In the genomic region with DNA sequence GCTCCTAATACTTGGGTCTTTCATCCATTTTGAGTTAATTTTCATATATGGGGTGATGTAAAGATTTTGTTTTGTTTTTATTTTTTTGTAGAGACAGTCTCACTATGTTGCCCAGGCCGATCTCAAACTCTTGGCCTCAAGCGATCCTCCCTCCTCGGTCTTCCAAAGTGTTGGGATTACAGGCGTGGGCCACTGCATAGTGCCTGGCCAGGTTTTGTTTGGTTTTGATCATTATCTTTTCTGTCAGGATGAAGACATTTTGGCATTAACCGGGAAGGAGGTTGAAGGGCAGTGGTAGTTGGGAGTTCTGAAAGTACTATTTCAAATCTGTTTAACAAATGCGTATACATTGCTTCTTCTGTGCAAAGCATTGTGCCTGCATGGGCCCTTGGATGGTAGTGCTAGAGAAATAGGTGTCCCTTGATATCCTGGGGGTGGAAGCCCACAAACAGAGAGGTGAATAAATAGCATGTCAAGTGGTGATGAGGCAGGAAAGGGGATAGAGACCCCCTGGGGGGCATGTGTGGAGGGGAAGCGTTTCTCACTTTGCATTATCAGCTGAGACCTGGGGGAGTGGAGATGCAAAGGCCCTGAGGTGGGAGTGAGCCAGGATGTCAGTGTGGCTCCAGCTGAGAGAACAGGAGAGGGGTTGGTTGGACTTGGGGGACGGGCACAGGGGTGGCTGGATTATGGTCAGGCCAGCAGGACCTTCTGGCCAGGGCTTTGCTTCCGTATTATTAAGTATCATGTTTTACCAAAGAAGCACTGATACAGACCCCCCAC, we compare ENCODE assay signal across 11 cellular contexts. TPM values are rescaled to one million over a fixed set of nuclear protein-coding genes. Genes with fewer than 3 reads are reported as not detected.
A peak's percentile ranks its signal among the peaks of the same experiment; 100 is the strongest.
DNase-seq lines count a peak whose midpoint lies in the region; ATAC-seq and TF ChIP-seq lines count a peak whose summit lies in the region.
"Had no signal": no experiment of that assay in that cellular context is flagged by ENCODE, and none has a peak within 500 bp of the region (broad histone marks: within the 10 kb centered on the region; RNA-seq: fewer than 3 reads in every experiment).

No MANE protein-coding gene starts in this region.

- H3K9me3 ChIP-seq in BLaER1 treated with 17β-estradiol and CSF1 and Interleukin-3, amounts not matched to agents 10 nM and 100 nM (replicated peaks in 1 of 11): no peaks in the 10 kb centered on the region
- H3K9me3 ChIP-seq: MG63, suprapubic skin had no signal

- H3K27me3 ChIP-seq in BLaER1 treated with 17β-estradiol and CSF1 and Interleukin-3, amounts not matched to agents 10 nM and 100 nM: no peaks in the 10 kb centered on the region
- no peaks in the 10 kb centered on the region for H3K27me3 ChIP-seq in GM23338 (ENCODE audit: insufficient read depth)
- H3K27me3 ChIP-seq: MG63, suprapubic skin had no signal

- H2AFZ ChIP-seq in GM23338: no peak overlapping the region
- H2AFZ ChIP-seq: PC-9 had no signal

- DNase-seq in GM23338 (ENCODE audit: low spot score): peak; percentile 44
- DNase-seq in memory B cell (ENCODE audit: low spot score in 2 of 2): no peak
- no peak for DNase-seq in caudate nucleus (lab: John Stamatoyannopoulos, UW)
- DNase-seq: MG63, PC-9 had no signal

- H3K27me3 Mint-ChIP-seq in GM23338 (ENCODE audit: insufficient read depth, low read depth, poor library complexity): peaks cover 3% of the 10 kb centered on the region
- no peaks in the 10 kb centered on the region for H3K27me3 Mint-ChIP-seq in activated T-helper 17 cell treated with anti-CD3 and anti-CD28 coated beads, Interleukin-2, amount 50 U/mL, for 72 hours
- H3K27me3 Mint-ChIP-seq in memory B cell: no peaks in the 10 kb centered on the region

- no peak overlapping the region for H3K4me3 ChIP-seq in BLaER1 treated with 17β-estradiol and CSF1 and Interleukin-3, amounts not matched to agents 10 nM and 100 nM
- H3K4me3 ChIP-seq in GM23338: no peak overlapping the region
- H3K4me3 ChIP-seq: MG63, PC-9, suprapubic skin had no signal

- H3K4me1 Mint-ChIP-seq in GM23338 (peaks cover 59% of the 10 kb centered on the region), memory B cell (peaks cover 48% of the 10 kb centered on the region)
- H3K4me1 Mint-ChIP-seq in activated T-helper 17 cell treated with anti-CD3 and anti-CD28 coated beads, Interleukin-2, amount 50 U/mL, for 72 hours: peaks cover 57% of the 10 kb centered on the region

- TF ChIP-seq CTCF in GM23338 (conservative IDR thresholded peaks at IDR 0.05; ENCODE audit: low read depth in 2 of 2): no peak

- peak overlapping the region in 2 of 11 experiments; percentile 18 to 34; a peak in 1 of 22 replicates for H3K9ac ChIP-seq in BLaER1 treated with 17β-estradiol and CSF1 and Interleukin-3, amounts not matched to agents 10 nM and 100 nM

- H3K4me1 ChIP-seq in BLaER1 treated with 17β-estradiol and CSF1 and Interleukin-3, amounts not matched to agents 10 nM and 100 nM: peaks cover 78 to 97% (median 91%) of the 10 kb centered on the region in 10 experiments
- peaks cover 29% of the 10 kb centered on the region for H3K4me1 ChIP-seq in GM23338 (ENCODE audit: insufficient read depth)

- H3K27ac ChIP-seq in BLaER1 treated with 17β-estradiol and CSF1 and Interleukin-3, amounts not matched to agents 10 nM and 100 nM: peak overlapping the region in 5 of 11 experiments; percentile 21 to 37 (median 23); a peak in 8 of 22 replicates
- peak overlapping the region; percentile 18 for H3K27ac ChIP-seq in GM23338 (ENCODE audit: low read depth)
- no peak overlapping the region for H3K27ac ChIP-seq in caudate nucleus (ENCODE audit: low read depth, low read length)
- H3K27ac ChIP-seq: PC-9, suprapubic skin had no signal

- peaks cover 6% of the 10 kb centered on the region; the same call in 1 of the 3 replicates for H3K36me3 Mint-ChIP-seq in GM23338 (ENCODE audit: low read depth)
- H3K36me3 Mint-ChIP-seq in activated T-helper 17 cell treated with anti-CD3 and anti-CD28 coated beads, Interleukin-2, amount 50 U/mL, for 72 hours (ENCODE audit: low read depth): peaks cover 22% of the 10 kb centered on the region
- H3K36me3 Mint-ChIP-seq in memory B cell: peaks cover 4% of the 10 kb centered on the region

- peaks cover 20 to 73% (median 51%) of the 10 kb centered on the region in 11 experiments; a peak in 19 of 22 replicates for H3K36me3 ChIP-seq in BLaER1 treated with 17β-estradiol and CSF1 and Interleukin-3, amounts not matched to agents 10 nM and 100 nM
- H3K36me3 ChIP-seq in GM23338 (ENCODE audit: insufficient read depth): no peaks in the 10 kb centered on the region
- H3K36me3 ChIP-seq: suprapubic skin had no signal

- no peaks in the 10 kb centered on the region for H3K9me3 Mint-ChIP-seq in GM23338
- H3K9me3 Mint-ChIP-seq in activated T-helper 17 cell treated with anti-CD3 and anti-CD28 coated beads, Interleukin-2, amount 50 U/mL, for 72 hours: peaks cover 3% of the 10 kb centered on the region
- H3K9me3 Mint-ChIP-seq in memory B cell: no peaks in the 10 kb centered on the region

- H3F3A ChIP-seq in GM23338 (replicated peaks; ENCODE audit: low read depth): peaks cover 11% of the 10 kb centered on the region; the same call in 1 of the 2 replicates

- peak overlapping the region; percentile 16 for H3K27ac Mint-ChIP-seq in GM23338
- H3K27ac Mint-ChIP-seq in activated T-helper 17 cell treated with anti-CD3 and anti-CD28 coated beads, Interleukin-2, amount 50 U/mL, for 72 hours: peak overlapping the region; percentile 54
- peak overlapping the region; percentile 64 for H3K27ac Mint-ChIP-seq in memory B cell

- H4K20me1 ChIP-seq in BLaER1 treated with 17β-estradiol and CSF1 and Interleukin-3, amounts not matched to agents 10 nM and 100 nM: peaks cover 97 to 100% (median 100%) of the 10 kb centered on the region in 11 experiments
- peaks cover 97% of the 10 kb centered on the region for H4K20me1 ChIP-seq in GM23338 (replicated peaks; ENCODE audit: insufficient read depth)

- H3K4me3 Mint-ChIP-seq in GM23338 (no peak overlapping the region; the same call in 2 of the 3 replicates), memory B cell (peak overlapping the region; percentile 43)
- peak overlapping the region; percentile 69 for H3K4me3 Mint-ChIP-seq in activated T-helper 17 cell treated with anti-CD3 and anti-CD28 coated beads, Interleukin-2, amount 50 U/mL, for 72 hours

- peaks cover 100% of the 10 kb centered on the region for H3K79me2 ChIP-seq in GM23338 (replicated peaks; ENCODE audit: insufficient read depth)

- H3K4me2 ChIP-seq in BLaER1 treated with 17β-estradiol and CSF1 and Interleukin-3, amounts not matched to agents 10 nM and 100 nM: peak overlapping the region; percentile 30 to 77 (median 45)
- H3K4me2 ChIP-seq in GM23338: peak overlapping the region; percentile 20; the same call in 1 of the 2 replicates
- H3K4me2 ChIP-seq: PC-9 had no signal

- ATAC-seq in GM23338: no peak
- ATAC-seq in activated T-helper 17 cell treated with anti-CD3 and anti-CD28 coated beads, Interleukin-2, amount 50 U/mL, for 72 hours (replicated peaks): no peak
- no peak for ATAC-seq in memory B cell (ENCODE audit: low read depth)
- no peak for ATAC-seq in HG03442 (IDR thresholded peaks at IDR 0.05; ENCODE audit: unreplicated experiment)
- ATAC-seq in HG03280 (IDR thresholded peaks at IDR 0.05; ENCODE audit: unreplicated experiment): no peak
- no peak for ATAC-seq in HG02623 (IDR thresholded peaks at IDR 0.05; ENCODE audit: unreplicated experiment)

- H3K9me2 ChIP-seq in GM23338 (ENCODE audit: insufficient read depth): no peaks in the 10 kb centered on the region

TF ChIP-seq in GM23338, 12 proteins besides CTCF, POLR2A, EP300 and RAD21:
- TF ChIP-seq CREB1 (CRISPR knock-in tag; IDR thresholded peaks at IDR 0.05; ENCODE audit: low read depth): no peak
- no peak for TF ChIP-seq ZNF114 (CRISPR knock-in tag; IDR thresholded peaks at IDR 0.05)
- no peak for TF ChIP-seq ZNF331 (CRISPR knock-in tag; IDR thresholded peaks at IDR 0.05; ENCODE audit: low read depth)
- TF ChIP-seq EZH2 (IDR thresholded peaks at IDR 0.05; ENCODE audit: low read depth, unreplicated experiment): no peak
- no peak for TF ChIP-seq EZH2phosphoT487 (IDR thresholded peaks at IDR 0.05; ENCODE audit: unreplicated experiment)
- TF ChIP-seq REST (IDR thresholded peaks at IDR 0.05; ENCODE audit: unreplicated experiment): no peak
- no peak for TF ChIP-seq JUNB (IDR thresholded peaks at IDR 0.05; ENCODE audit: unreplicated experiment)
- TF ChIP-seq STAT1 (IDR thresholded peaks at IDR 0.05; ENCODE audit: unreplicated experiment): no peak
- no peak for TF ChIP-seq NANOG (IDR thresholded peaks at IDR 0.05; ENCODE audit: borderline replicate concordance)

RNA-seq across cellular contexts. Expression of gene GATAD2A, which starts 41.4 kb away (rescaled TPM):
- total RNA-seq in GM23338 (2014; rRNA removed; shearing (Covaris generic)): 123 and 151 TPM in 2 replicates
- polyA plus RNA-seq in GM23338 (2016; fragmentation: Nextera tagmentation; extraction: Ambion mirVana): 40.0 and 49.2 TPM in 2 replicates
- total RNA-seq in activated T-helper 17 cell treated with anti-CD3 and anti-CD28 coated beads, Interleukin-2, amount 50 U/mL, for 72 hours: 100 to 1,000 TPM in 1 of 2 donors, 10 to 100 TPM in 1; 88.0 to 160 TPM
